Comparison of ENCODE assay signal across 8 cellular contexts in the genomic region with DNA sequence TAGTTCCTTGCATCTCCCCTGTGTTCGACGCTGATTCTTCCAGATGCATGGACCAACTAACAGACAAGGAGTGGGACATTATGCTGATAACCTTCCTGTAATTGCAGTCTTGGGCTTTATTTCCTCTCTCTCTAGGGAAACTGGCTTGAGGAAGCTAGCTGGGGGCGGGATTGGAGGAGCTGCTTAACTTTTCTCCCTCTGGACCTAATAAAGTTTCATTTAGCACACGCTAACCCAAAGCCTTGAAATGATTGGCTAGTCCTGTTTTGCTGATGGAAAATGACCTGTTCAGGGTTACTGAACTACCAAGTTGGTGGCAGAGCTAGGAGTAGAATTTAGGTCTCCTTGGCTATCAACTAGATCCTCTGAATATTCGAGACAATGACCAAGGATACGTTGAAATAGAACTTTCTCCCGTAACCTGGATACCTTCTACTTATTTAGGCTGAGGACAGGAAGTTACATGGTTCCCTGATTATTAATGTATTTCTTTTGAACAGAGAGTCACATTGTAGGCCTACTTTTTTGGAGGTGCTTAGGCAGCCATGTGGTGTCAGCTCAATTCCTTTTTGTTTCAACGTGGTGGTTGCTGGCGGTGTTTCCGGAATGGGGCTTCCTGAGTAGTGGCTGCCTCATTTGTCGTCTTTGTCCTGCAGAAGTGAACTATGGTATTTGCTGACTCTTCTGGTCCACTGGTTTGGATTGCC. TPM values are rescaled to one million over a fixed set of nuclear protein-coding genes. Genes with fewer than 3 reads are reported as not detected.
A peak's percentile ranks its signal among the peaks of the same experiment; 100 is the strongest.
DNase-seq lines count a peak whose midpoint lies in the region; ATAC-seq and TF ChIP-seq lines count a peak whose summit lies in the region.

No MANE protein-coding gene starts in this region.

- H3K27ac Mint-ChIP-seq in GM23338 (no peak overlapping the region), endothelial cell (ENCODE audit: unreplicated experiment) (peak overlapping the region; percentile 97)
- H3K27ac Mint-ChIP-seq in T-helper 1 cell treated with Interleukin-12 subunit alpha and Interleukin-12 subunit beta and Interleukin-4 antibody, amounts not matched to agents 30 μg/mL and 1 μg/mL, for 36 hours, result peak overlapping the region; percentile 87

- H3K27me3 ChIP-seq in GM23338 (ENCODE audit: insufficient read depth) (no peaks in the 10 kb centered on the region), skeletal muscle satellite cell (ENCODE audit: control insufficient read depth, insufficient read depth, low read length) (no peaks in the 10 kb centered on the region)

- no peaks in the 10 kb centered on the region for H3K9me2 ChIP-seq in GM23338 (ENCODE audit: insufficient read depth)

- peak overlapping the region; percentile 90 for H3K4me2 ChIP-seq in GM23338
- peak overlapping the region; percentile 74 for H3K4me2 ChIP-seq in skeletal muscle satellite cell (ENCODE audit: low read length)

- H3K4me3 Mint-ChIP-seq in GM23338, result peak overlapping the region; percentile 93
- peak overlapping the region; percentile 92 for H3K4me3 Mint-ChIP-seq in T-helper 1 cell treated with Interleukin-12 subunit alpha and Interleukin-12 subunit beta and Interleukin-4 antibody, amounts not matched to agents 30 μg/mL and 1 μg/mL, for 36 hours
- peak overlapping the region; percentile 92 for H3K4me3 Mint-ChIP-seq in endothelial cell (ENCODE audit: unreplicated experiment)

- H3K4me3 ChIP-seq in GM23338, result peak overlapping the region; percentile 92
- peak overlapping the region; percentile 97 for H3K4me3 ChIP-seq in skeletal muscle satellite cell (ENCODE audit: low read length)

- no peak for DNase-seq in GM23338 (ENCODE audit: low spot score)
- DNase-seq in endothelial cell (ENCODE audit: low spot score), result no peak
- no peak for DNase-seq in NCI-H1105 treated with DMSO at 0.1 percent for 48 hours (lab: John Stamatoyannopoulos, UW)
- DNase-seq in GM10248 (ENCODE audit: extremely low spot score), result no peak
- DNase-seq in LoVo (ENCODE audit: low spot score), result no peak

- H4K20me1 ChIP-seq in GM23338 (replicated peaks; ENCODE audit: insufficient read depth), result peaks cover 37% of the 10 kb centered on the region

- TF ChIP-seq CTCF in GM23338 (conservative IDR thresholded peaks at IDR 0.05; ENCODE audit: low read depth in 2 of 2) (no peak), endothelial cell (IDR thresholded peaks at IDR 0.05; ENCODE audit: unreplicated experiment) (no peak), GM10248 (IDR thresholded peaks at IDR 0.05; ENCODE audit: control extremely low read depth, extremely low read depth, low read depth, missing control alignments) (no peak)

- POLR2A ChIA-PET in GM10248 (lab: Yijun Ruan, JAX), result no interaction called here

- no peak overlapping the region for H2AFZ ChIP-seq in GM23338

- H3K4me1 Mint-ChIP-seq in GM23338 (peaks cover 37% of the 10 kb centered on the region), endothelial cell (ENCODE audit: unreplicated experiment) (peaks cover 33% of the 10 kb centered on the region)
- peaks cover 54% of the 10 kb centered on the region for H3K4me1 Mint-ChIP-seq in T-helper 1 cell treated with Interleukin-12 subunit alpha and Interleukin-12 subunit beta and Interleukin-4 antibody, amounts not matched to agents 30 μg/mL and 1 μg/mL, for 36 hours (ENCODE audit: low read depth)

- H3K9me3 Mint-ChIP-seq in GM23338 (no peaks in the 10 kb centered on the region), endothelial cell (ENCODE audit: unreplicated experiment) (no peaks in the 10 kb centered on the region)
- no peaks in the 10 kb centered on the region for H3K9me3 Mint-ChIP-seq in T-helper 1 cell treated with Interleukin-12 subunit alpha and Interleukin-12 subunit beta and Interleukin-4 antibody, amounts not matched to agents 30 μg/mL and 1 μg/mL, for 36 hours

- peak overlapping the region; percentile 3 for H3K9ac ChIP-seq in skeletal muscle satellite cell (ENCODE audit: low read depth, low read length)

- H3K9me3 ChIP-seq in skeletal muscle satellite cell (replicated peaks; ENCODE audit: low read length), result no peaks in the 10 kb centered on the region

- no peak for ATAC-seq in GM23338
- no peak for ATAC-seq in GM19324 (IDR thresholded peaks at IDR 0.05; ENCODE audit: low FRiP score, unreplicated experiment)

- H3K36me3 ChIP-seq in GM23338 (ENCODE audit: insufficient read depth), result peaks cover 12% of the 10 kb centered on the region; the same call in 1 of the 2 replicates
- peaks cover 9% of the 10 kb centered on the region for H3K36me3 ChIP-seq in skeletal muscle satellite cell (ENCODE audit: insufficient read depth, low read length)

- peaks cover 5% of the 10 kb centered on the region for H3K27me3 Mint-ChIP-seq in GM23338 (ENCODE audit: insufficient read depth, low read depth, poor library complexity)
- H3K27me3 Mint-ChIP-seq in T-helper 1 cell treated with Interleukin-12 subunit alpha and Interleukin-12 subunit beta and Interleukin-4 antibody, amounts not matched to agents 30 μg/mL and 1 μg/mL, for 36 hours (ENCODE audit: low read depth), result no peaks in the 10 kb centered on the region
- peaks cover 2% of the 10 kb centered on the region for H3K27me3 Mint-ChIP-seq in endothelial cell (ENCODE audit: unreplicated experiment)

- peaks cover 35% of the 10 kb centered on the region for H3K36me3 Mint-ChIP-seq in GM23338 (ENCODE audit: low read depth)
- H3K36me3 Mint-ChIP-seq in T-helper 1 cell treated with Interleukin-12 subunit alpha and Interleukin-12 subunit beta and Interleukin-4 antibody, amounts not matched to agents 30 μg/mL and 1 μg/mL, for 36 hours (ENCODE audit: low read depth), result peaks cover 37% of the 10 kb centered on the region
- H3K36me3 Mint-ChIP-seq in endothelial cell (ENCODE audit: low read depth, unreplicated experiment), result peaks cover 4% of the 10 kb centered on the region

- H3K27ac ChIP-seq in GM23338 (ENCODE audit: low read depth), result no peak overlapping the region

- H3K4me1 ChIP-seq in GM23338 (ENCODE audit: insufficient read depth) (peaks cover 25% of the 10 kb centered on the region), skeletal muscle satellite cell (ENCODE audit: control insufficient read depth, insufficient read depth, low read length) (peaks cover 23% of the 10 kb centered on the region)

- peaks cover 69% of the 10 kb centered on the region for H3K79me2 ChIP-seq in GM23338 (replicated peaks; ENCODE audit: insufficient read depth)

- CTCF ChIA-PET in GM10248 (lab: Yijun Ruan, JAX), result no interaction called here

- 0 out of 2 replicates have a peak, but pooled peaks cover 3% of the 10 kb centered on the region for H3F3A ChIP-seq in GM23338 (replicated peaks; ENCODE audit: low read depth)

TF ChIP-seq in GM23338, 12 proteins besides CTCF, POLR2A, EP300 and RAD21 (continues in another document):
- TF ChIP-seq REST (IDR thresholded peaks at IDR 0.05; ENCODE audit: unreplicated experiment), result no peak
- no peak for TF ChIP-seq NANOG (IDR thresholded peaks at IDR 0.05; ENCODE audit: borderline replicate concordance)
- TF ChIP-seq, protein P1, sequence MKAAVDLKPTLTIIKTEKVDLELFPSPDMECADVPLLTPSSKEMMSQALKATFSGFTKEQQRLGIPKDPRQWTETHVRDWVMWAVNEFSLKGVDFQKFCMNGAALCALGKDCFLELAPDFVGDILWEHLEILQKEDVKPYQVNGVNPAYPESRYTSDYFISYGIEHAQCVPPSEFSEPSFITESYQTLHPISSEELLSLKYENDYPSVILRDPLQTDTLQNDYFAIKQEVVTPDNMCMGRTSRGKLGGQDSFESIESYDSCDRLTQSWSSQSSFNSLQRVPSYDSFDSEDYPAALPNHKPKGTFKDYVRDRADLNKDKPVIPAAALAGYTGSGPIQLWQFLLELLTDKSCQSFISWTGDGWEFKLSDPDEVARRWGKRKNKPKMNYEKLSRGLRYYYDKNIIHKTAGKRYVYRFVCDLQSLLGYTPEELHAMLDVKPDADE (IDR thresholded peaks at IDR 0.05), result no peak
- TF ChIP-seq EZH2phosphoT487 (IDR thresholded peaks at IDR 0.05; ENCODE audit: unreplicated experiment), result no peak
- no peak for TF ChIP-seq JUNB (IDR thresholded peaks at IDR 0.05; ENCODE audit: unreplicated experiment)
- no peak for TF ChIP-seq EZH2 (IDR thresholded peaks at IDR 0.05; ENCODE audit: low read depth, unreplicated experiment)
- no peak for TF ChIP-seq STAT1 (IDR thresholded peaks at IDR 0.05; ENCODE audit: unreplicated experiment)

RNA-seq across cellular contexts. Expression of gene PGK1, which starts 2.0 kb away (rescaled TPM):
- 336 and 393 TPM in 2 replicates for total RNA-seq in GM23338 (2014; rRNA removed; shearing (Covaris generic))
- 249 and 262 TPM in 2 replicates for polyA plus RNA-seq in GM23338 (2016; fragmentation: Nextera tagmentation; extraction: Ambion mirVana)
- total RNA-seq in endothelial cell (ENCODE audit: unreplicated experiment), result 380 TPM
- total RNA-seq in skeletal muscle satellite cell (2012; rRNA removed), result 526 and 576 TPM in 2 replicates

RNA-seq across cellular contexts. Expression of gene TAF9B, which starts 33.4 kb away (rescaled TPM):
- total RNA-seq in GM23338 (2014; rRNA removed; shearing (Covaris generic)), result 37.8 and 44.4 TPM in 2 replicates
- 17.5 and 23.1 TPM in 2 replicates for polyA plus RNA-seq in GM23338 (2016; fragmentation: Nextera tagmentation; extraction: Ambion mirVana)
- total RNA-seq in endothelial cell (ENCODE audit: unreplicated experiment), result 19.5 TPM
- 12.2 and 29.7 TPM in 2 replicates for total RNA-seq in skeletal muscle satellite cell (2012; rRNA removed)
